Comparison of ENCODE assay signal across 8 cellular contexts in the genomic region with DNA sequence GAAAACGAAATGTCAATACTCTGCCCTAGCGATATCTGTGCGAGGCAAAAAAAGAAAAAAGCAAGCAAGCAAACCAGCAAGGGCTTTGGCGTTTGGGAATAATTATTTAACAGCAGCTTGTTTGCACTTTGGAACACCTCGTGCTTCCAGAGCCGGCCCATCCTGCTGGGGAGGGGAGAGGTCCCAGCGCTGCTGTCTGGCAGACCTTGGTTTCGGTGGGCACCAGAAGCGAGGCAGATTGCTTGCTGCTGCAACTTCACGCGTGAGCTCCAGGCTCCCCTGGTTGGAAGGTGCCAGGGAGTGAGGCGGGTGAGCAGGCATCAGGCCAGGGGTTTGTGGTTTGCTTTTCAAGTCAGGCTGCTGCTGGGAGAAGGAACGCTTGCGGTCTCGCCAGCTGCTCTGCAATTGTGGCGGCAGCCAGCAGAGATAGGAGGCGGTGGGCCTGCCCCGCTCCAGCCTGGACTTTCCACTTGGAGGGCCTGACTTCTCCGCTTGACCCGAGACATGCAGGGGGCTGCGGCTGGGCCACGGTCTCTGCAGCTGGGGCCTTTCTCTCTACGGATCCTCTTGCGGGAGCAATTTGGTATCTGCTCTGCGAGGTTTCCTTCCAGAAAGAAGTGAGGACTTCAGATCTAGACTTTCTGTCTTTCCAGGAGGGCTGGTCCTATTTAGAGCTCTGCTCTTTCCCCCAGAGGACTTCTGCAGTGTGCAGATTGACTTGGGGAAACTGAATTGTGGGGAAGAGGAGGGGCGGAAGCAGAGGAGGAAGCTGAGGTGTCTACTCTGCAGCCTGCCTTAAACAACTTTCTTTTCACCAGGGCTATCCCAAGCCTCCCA.
DNase-seq lines count a peak whose midpoint lies in the region; ATAC-seq and TF ChIP-seq lines count a peak whose summit lies in the region.

No MANE protein-coding gene starts in this region.

- H3K9me3 ChIP-seq in prostate gland, result no peaks in the 10 kb centered on the region

- H3K4me1 ChIP-seq in prostate gland (replicated peaks), result peaks cover 12% of the 10 kb centered on the region

- TF ChIP-seq POLR2A in prostate gland (IDR thresholded peaks at IDR 0.05), result no peak

- no peak overlapping the region for H3K27ac Mint-ChIP-seq in activated naive CD8-positive, alpha-beta T cell treated with anti-CD3 and anti-CD28 coated beads for 36 hours

- ATAC-seq in HG02763 (IDR thresholded peaks at IDR 0.05; ENCODE audit: unreplicated experiment) (peak; percentile 42), Right ventricle myocardium inferior (peak; percentile 84), GM18867 (IDR thresholded peaks at IDR 0.05; ENCODE audit: unreplicated experiment) (no peak)

- WGBS in prostate gland, result 10% methylated on average over 26 of the region's 26 CpGs

- H3K4me1 Mint-ChIP-seq in activated naive CD8-positive, alpha-beta T cell treated with anti-CD3 and anti-CD28 coated beads for 36 hours, result peaks cover 16% of the 10 kb centered on the region

- H3K27ac ChIP-seq in prostate gland, result peak overlapping the region; percentile 67 to 74

- H3K36me3 Mint-ChIP-seq in activated naive CD8-positive, alpha-beta T cell treated with anti-CD3 and anti-CD28 coated beads for 36 hours, result no peaks in the 10 kb centered on the region

- DNase-seq in COLO668 (lab: John Stamatoyannopoulos, UW; ENCODE audit: unreplicated experiment), result peak; percentile 3
- DNase-seq in RKO (ENCODE audit: low spot score), result peak; percentile 44
- DNase-seq in activated naive CD8-positive, alpha-beta T cell treated with anti-CD3 and anti-CD28 coated beads for 36 hours, result peak; percentile 41
- DNase-seq in Right ventricle myocardium inferior (ENCODE audit: missing footprints), result peak; percentile 86
- peak; percentile 84 for DNase-seq in prostate gland (ENCODE audit: low spot score)
- DNase-seq in superior temporal gyrus (ENCODE audit: extremely low spot score), result no peak

- intact Hi-C loops in Right ventricle myocardium inferior (cut with DNase I), result no loop called here
- intact Hi-C loops in prostate gland (cut with DNase I), result no loop called here

- H3K27me3 Mint-ChIP-seq in activated naive CD8-positive, alpha-beta T cell treated with anti-CD3 and anti-CD28 coated beads for 36 hours, result no peaks in the 10 kb centered on the region

- no peaks in the 10 kb centered on the region for H3K27me3 ChIP-seq in prostate gland (replicated peaks; ENCODE audit: insufficient read depth)

- no peaks in the 10 kb centered on the region for H3K9me3 Mint-ChIP-seq in activated naive CD8-positive, alpha-beta T cell treated with anti-CD3 and anti-CD28 coated beads for 36 hours

- H3K4me3 Mint-ChIP-seq in activated naive CD8-positive, alpha-beta T cell treated with anti-CD3 and anti-CD28 coated beads for 36 hours, result peak overlapping the region; percentile 69

- TF ChIP-seq CTCF in prostate gland (IDR thresholded peaks at IDR 0.05), result no peak

- H3K36me3 ChIP-seq in prostate gland, result no peaks in the 10 kb centered on the region

- H3K4me3 ChIP-seq in prostate gland, result peak overlapping the region; percentile 24 to 30
